13 cellular contexts compared by ENCODE assay signal in the genomic region with DNA sequence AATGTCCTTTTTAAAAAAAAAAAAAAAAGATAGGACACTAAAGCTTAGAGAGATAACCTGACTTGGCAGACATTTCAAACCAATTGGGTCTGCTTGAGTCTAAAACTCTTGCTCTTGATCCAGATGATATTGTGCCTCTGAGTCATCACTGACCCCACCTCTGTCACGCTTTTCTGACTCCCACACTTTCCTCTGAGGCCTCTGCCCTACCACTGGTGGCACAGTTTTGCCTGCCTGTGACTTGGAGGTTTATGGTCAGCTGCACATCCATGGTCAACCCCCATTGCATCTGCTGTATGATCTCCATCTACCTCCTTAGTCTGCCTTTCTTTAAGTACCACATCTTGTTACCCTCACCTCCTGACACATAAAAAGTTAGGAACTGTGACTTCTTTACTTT.
DNase-seq lines count a peak whose midpoint lies in the region; ATAC-seq, FAIRE-seq and TF ChIP-seq lines count a peak whose summit lies in the region.
"Had no signal": no experiment of that assay in that cellular context is flagged by ENCODE, and none has a peak within 500 bp of the region (broad histone marks: within the 10 kb centered on the region; RNA-seq: fewer than 3 reads in every experiment).

No MANE protein-coding gene starts in this region.

- in situ Hi-C loops in gastrocnemius medialis (cut with MboI; ENCODE audit: low sequenced_read_pairs in 4 of 4) = no loop called here

- no peak overlapping the region for H3K27ac Mint-ChIP-seq in CD4-positive, alpha-beta T cell

- CTCF ChIA-PET in HEK293T (lab: Yijun Ruan, JAX) = no interaction called here
- CTCF ChIA-PET in CD4-positive, alpha-beta T cell (lab: Charles Lee) = no interaction called here

- H3K36me3 ChIP-seq in gastrocnemius medialis = no peaks in the 10 kb centered on the region
- H3K36me3 ChIP-seq: spleen had no signal

- POLR2A ChIA-PET in HEK293T (lab: Yijun Ruan, JAX) = interaction anchor here (1.9 kb wide), 1 partner anchor 331 kb away, joined by 4 read pairs; no protein-coding TSS in a partner anchor
- POLR2A ChIA-PET in CD4-positive, alpha-beta T cell (lab: Charles Lee) = no interaction called here

- H3K9me3 ChIP-seq in gastrocnemius medialis = no peaks in the 10 kb centered on the region
- H3K9me3 ChIP-seq in CD4-positive, alpha-beta T cell (ENCODE audit: control insufficient read depth, low read length) = no peaks in the 10 kb centered on the region

- H3K27ac ChIP-seq in gastrocnemius medialis = peak overlapping the region in 2 of 4 donors; percentile 31 to 43
- H3K27ac ChIP-seq in CD4-positive, alpha-beta T cell (ENCODE audit: low read depth, low read length) = no peak overlapping the region
- H3K27ac ChIP-seq: SK-N-MC had no signal

- TF ChIP-seq CTCF in NB4 (IDR thresholded peaks at IDR 0.05; ENCODE audit: low read depth, low read length) (no peak), gastrocnemius medialis (IDR thresholded peaks at IDR 0.05 in 4 of 5, conservative IDR thresholded peaks at IDR 0.05 in 1 of 5) (no peak)
- no peak for TF ChIP-seq CTCF in CD4-positive, alpha-beta T cell (IDR thresholded peaks at IDR 0.05)

- intact Hi-C loops in gastrocnemius medialis (cut with DNase I; ENCODE audit: low total_unique reads) = no loop called here
- intact Hi-C loops in CD4-positive, alpha-beta T cell (cut with DNase I, micrococcal nuclease) = no loop called here

- DNase-seq in AG20443 (ENCODE audit: low spot score) = peak; percentile 24
- DNase-seq in NB4 (ENCODE audit: low read depth) = peak; percentile 44
- peak; percentile 11 for DNase-seq in iris pigment epithelial cell (ENCODE audit: low read depth)
- no peak for DNase-seq in HEK293T (ENCODE audit: extremely low spot score)
- no peak for DNase-seq in gastrocnemius medialis
- DNase-seq in GM19239 (ENCODE audit: insufficient read length, low spot score) = no peak
- no peak for DNase-seq in CD4-positive, alpha-beta T cell
- DNase-seq: activated CD8-positive, alpha-beta memory T cell treated with anti-CD3 and anti-CD28 coated beads, Interleukin-2, amount 50 U/mL, for 48 hours; NCI-H510A treated with DMSO at 0.1 percent for 48 hours; spleen; stimulated activated naive CD4-positive, alpha-beta T cell had no signal

- no peaks in the 10 kb centered on the region for H3K27me3 Mint-ChIP-seq in CD4-positive, alpha-beta T cell

- H3K9me3 Mint-ChIP-seq in CD4-positive, alpha-beta T cell = no peaks in the 10 kb centered on the region

- no peaks in the 10 kb centered on the region for H3K27me3 ChIP-seq in gastrocnemius medialis
- no peaks in the 10 kb centered on the region for H3K27me3 ChIP-seq in CD4-positive, alpha-beta T cell (ENCODE audit: control insufficient read depth, insufficient read depth, low read length)
- H3K27me3 ChIP-seq: spleen had no signal

- no peak overlapping the region for H3K4me3 Mint-ChIP-seq in CD4-positive, alpha-beta T cell

- no peaks in the 10 kb centered on the region for H3K36me3 Mint-ChIP-seq in CD4-positive, alpha-beta T cell (ENCODE audit: low read depth)

- peak; percentile 55 for ATAC-seq in GM21390 (IDR thresholded peaks at IDR 0.05; ENCODE audit: unreplicated experiment)
- no peak for ATAC-seq in gastrocnemius medialis
- no peak for ATAC-seq in CD4-positive, alpha-beta T cell (ENCODE audit: poor library complexity)

- H3K4me1 Mint-ChIP-seq in CD4-positive, alpha-beta T cell (ENCODE audit: low read depth) = no peaks in the 10 kb centered on the region

- H3K4me1 ChIP-seq in gastrocnemius medialis = peaks cover 28 to 34% of the 10 kb centered on the region in 2 donors

- H3K4me3 ChIP-seq in NB4 (ENCODE audit: low read depth, low read length) = no peak overlapping the region
- peak overlapping the region in 1 of 4 donors; percentile 7 for H3K4me3 ChIP-seq in gastrocnemius medialis
- H3K4me3 ChIP-seq: SK-N-MC, spleen had no signal

- no peak for FAIRE-seq in GM19239 (lab: Jason Lieb, UNC)

- TF ChIP-seq POLR2A in NB4 (IDR thresholded peaks at IDR 0.05; ENCODE audit: extremely low read depth, insufficient read length) (no peak), gastrocnemius medialis (IDR thresholded peaks at IDR 0.05) (no peak)

TF ChIP-seq in HEK293T, 16 proteins besides CTCF, POLR2A, EP300 and RAD21:
- TF ChIP-seq ARNT (IDR thresholded peaks at IDR 0.05) (no peak), FOXM1 (IDR thresholded peaks at IDR 0.05; ENCODE audit: borderline replicate concordance) (no peak), SUZ12 (IDR thresholded peaks at IDR 0.05) (no peak), FOXA1 (IDR thresholded peaks at IDR 0.05) (no peak), BHLHE40 (IDR thresholded peaks at IDR 0.05; ENCODE audit: borderline replicate concordance) (no peak), NFRKB (IDR thresholded peaks at IDR 0.05) (no peak), ZNF384 (IDR thresholded peaks at IDR 0.05) (no peak), FOXK2 (IDR thresholded peaks at IDR 0.05) (no peak), TARDBP (IDR thresholded peaks at IDR 0.05) (no peak), HDGF (IDR thresholded peaks at IDR 0.05; ENCODE audit: borderline replicate concordance) (no peak), SP1 (IDR thresholded peaks at IDR 0.05) (no peak)
- TF ChIP-seq, protein P1, sequence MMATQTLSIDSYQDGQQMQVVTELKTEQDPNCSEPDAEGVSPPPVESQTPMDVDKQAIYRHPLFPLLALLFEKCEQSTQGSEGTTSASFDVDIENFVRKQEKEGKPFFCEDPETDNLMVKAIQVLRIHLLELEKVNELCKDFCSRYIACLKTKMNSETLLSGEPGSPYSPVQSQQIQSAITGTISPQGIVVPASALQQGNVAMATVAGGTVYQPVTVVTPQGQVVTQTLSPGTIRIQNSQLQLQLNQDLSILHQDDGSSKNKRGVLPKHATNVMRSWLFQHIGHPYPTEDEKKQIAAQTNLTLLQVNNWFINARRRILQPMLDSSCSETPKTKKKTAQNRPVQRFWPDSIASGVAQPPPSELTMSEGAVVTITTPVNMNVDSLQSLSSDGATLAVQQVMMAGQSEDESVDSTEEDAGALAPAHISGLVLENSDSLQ (IDR thresholded peaks at IDR 0.05) = no peak
TF ChIP-seq in HEK293T: peak in this region for 0.

Comparison
In these comparisons a context has a peak if more than half of its experiments do, and no peak if none do; other contexts are left out.
1. DNase-seq: peak in AG20443 (single experiment), NB4 (single experiment) and iris pigment epithelial cell (single experiment); none in HEK293T (single experiment), gastrocnemius medialis (0 of 2), GM19239 (single experiment) and CD4-positive, alpha-beta T cell (0 of 10).